Comparison of ENCODE assay signal across 1 cellular context in genomic region chr2:6866239-6866745, GRCh38.
TF ChIP-seq lines count a peak whose summit lies in the region.

No MANE protein-coding gene starts in this region.

TF ChIP-seq in K562, 482 proteins besides CTCF, POLR2A, EP300 and RAD21 (continued from another document):
- TF ChIP-seq RERE (CRISPR knock-in tag; IDR thresholded peaks at IDR 0.05; ENCODE audit: borderline replicate concordance) = no peak
- TF ChIP-seq RBFOX2 (IDR thresholded peaks at IDR 0.05; ENCODE audit: low read depth, low read length) = no peak
- no peak for TF ChIP-seq ZNF583 (CRISPR knock-in tag; IDR thresholded peaks at IDR 0.05)
- TF ChIP-seq GTF2A2 (tag; IDR thresholded peaks at IDR 0.05) = no peak
- TF ChIP-seq IFI16 (CRISPR knock-in tag; IDR thresholded peaks at IDR 0.05) = no peak
- TF ChIP-seq HNRNPLL (IDR thresholded peaks at IDR 0.05; ENCODE audit: low read depth, low read length, poor library complexity, severe bottlenecking) = no peak
- TF ChIP-seq E2F3 (CRISPR knock-in tag; IDR thresholded peaks at IDR 0.05) = no peak
- no peak for TF ChIP-seq NELFE (IDR thresholded peaks at IDR 0.05; ENCODE audit: insufficient read depth, insufficient read length)
- no peak for TF ChIP-seq ZNF586 (CRISPR knock-in tag; conservative IDR thresholded peaks at IDR 0.05)
- 0 out of 2 replicates have a peak, but pooled peaks have one; percentile 10 for TF ChIP-seq RNF2 (IDR thresholded peaks at IDR 0.05)
- 0 out of 2 replicates have a peak, but pooled peaks have one; percentile 3 for TF ChIP-seq ZNF224 (CRISPR knock-in tag; IDR thresholded peaks at IDR 0.05)
- TF ChIP-seq ZNF143 (CRISPR knock-in tag; IDR thresholded peaks at IDR 0.05) = no peak
- TF ChIP-seq SRSF3 (IDR thresholded peaks at IDR 0.05; ENCODE audit: insufficient read depth, low read length) = no peak
- TF ChIP-seq, protein P1, sequence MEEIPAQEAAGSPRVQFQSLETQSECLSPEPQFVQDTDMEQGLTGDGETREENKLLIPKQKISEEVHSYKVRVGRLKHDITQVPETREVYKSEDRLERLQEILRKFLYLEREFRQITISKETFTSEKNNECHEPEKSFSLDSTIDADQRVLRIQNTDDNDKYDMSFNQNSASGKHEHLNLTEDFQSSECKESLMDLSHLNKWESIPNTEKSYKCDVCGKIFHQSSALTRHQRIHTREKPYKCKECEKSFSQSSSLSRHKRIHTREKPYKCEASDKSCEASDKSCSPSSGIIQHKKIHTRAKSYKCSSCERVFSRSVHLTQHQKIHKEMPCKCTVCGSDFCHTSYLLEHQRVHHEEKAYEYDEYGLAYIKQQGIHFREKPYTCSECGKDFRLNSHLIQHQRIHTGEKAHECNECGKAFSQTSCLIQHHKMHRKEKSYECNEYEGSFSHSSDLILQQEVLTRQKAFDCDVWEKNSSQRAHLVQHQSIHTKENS (CRISPR knock-in tag; IDR thresholded peaks at IDR 0.05) = no peak
- peak; percentile 61; the same call in 1 of the 2 replicates for TF ChIP-seq CTBP1 (IDR thresholded peaks at IDR 0.05; ENCODE audit: borderline replicate concordance)
